Comparison of ENCODE assay signal across 30 cellular contexts in genomic region chr13:40139896-40140520, GRCh38.
DNase-seq lines count a peak whose midpoint lies in the region; ATAC-seq and TF ChIP-seq lines count a peak whose summit lies in the region.
"Had no signal": no experiment of that assay in that cellular context is flagged by ENCODE, and none has a peak within 500 bp of the region (broad histone marks: within the 10 kb centered on the region; RNA-seq: fewer than 3 reads in every experiment).

No MANE protein-coding gene starts in this region.

- WGBS in transverse colon (ENCODE audit: low coverage in 1 of 2), 2 donors, result 65 to 70% methylated on average over 6 to 10 of the region's 10 CpGs

- no peaks in the 10 kb centered on the region for H3K36me3 ChIP-seq in left lung
- no peaks in the 10 kb centered on the region for H3K36me3 ChIP-seq in skeletal muscle satellite cell (ENCODE audit: insufficient read depth, low read length)
- H3K36me3 ChIP-seq in transverse colon, result no peaks in the 10 kb centered on the region
- H3K36me3 ChIP-seq: HAP-1 had no signal

- DNase-seq in activated CD4-positive, alpha-beta T cell treated with anti-CD3 and anti-CD28 coated beads for 36 hours, result no peak
- DNase-seq in activated CD4-positive, alpha-beta T cell treated with anti-CD3 and anti-CD28 coated beads for 48 hours, result no peak
- DNase-seq in cardiac fibroblast (ENCODE audit: low read depth in 2 of 2), result peak; percentile 48 to 50
- no peak for DNase-seq in left lung
- no peak for DNase-seq in activated T-helper 2 cell treated with anti-CD3 and anti-CD28 coated beads, Interferon-gamma antibody, Interleukin-2, Interleukin-4, amounts not matched to agents 10 μg/mL and 5 μg/mL and 100 μg/mL, durations not matched to agents 14 hours and 24 hours and 36 hours (ENCODE audit: low spot score)
- no peak for DNase-seq in NCI-H748 (lab: John Stamatoyannopoulos, UW; ENCODE audit: unreplicated experiment)
- no peak for DNase-seq in transverse colon
- DNase-seq: CD8-positive, alpha-beta T cell; DMS 273 treated with DMSO at 0.1 percent for 48 hours; DMS79; EL; GDM1; GOT3; HFFc6; Kasumi-1; MV-4-11; NCI-H1105; NCI-H1436 treated with DMSO at 0.1 percent for 48 hours; NCI-H187 treated with DMSO at 0.1 percent for 48 hours; NCI-H2171 treated with DMSO at 0.1 percent for 48 hours; NCI-H345; NCI-H524; NCI-H774 had no signal

- H3K4me1 ChIP-seq in left lung, result no peaks in the 10 kb centered on the region
- H3K4me1 ChIP-seq in skeletal muscle satellite cell (ENCODE audit: control insufficient read depth, insufficient read depth, low read length), result peaks cover 22% of the 10 kb centered on the region
- H3K4me1 ChIP-seq in transverse colon, result no peaks in the 10 kb centered on the region
- H3K4me1 ChIP-seq: HAP-1 had no signal

- TF ChIP-seq POLR2A in transverse colon (IDR thresholded peaks at IDR 0.05), result no peak

- CTCF ChIA-PET in activated CD4-positive, alpha-beta T cell treated with anti-CD3 and anti-CD28 coated beads for 36 hours (lab: Charles Lee), result interaction anchor here (1.2 kb wide), 1 partner anchor 9 kb away, joined by 4 read pairs; no protein-coding TSS in a partner anchor

- TF ChIP-seq CTCF in cardiac fibroblast (IDR thresholded peaks at IDR 0.05; ENCODE audit: low read depth, low read length) (no peak), left lung (IDR thresholded peaks at IDR 0.05) (no peak), transverse colon (IDR thresholded peaks at IDR 0.05) (no peak)

- H3K4me2 ChIP-seq in skeletal muscle satellite cell (ENCODE audit: low read length), result peak overlapping the region; percentile 32

- intact Hi-C loops in activated CD4-positive, alpha-beta T cell treated with anti-CD3 and anti-CD28 coated beads for 36 hours (cut with DNase I, micrococcal nuclease), result no loop called here
- intact Hi-C loops in left lung (cut with DNase I), result no loop called here
- intact Hi-C loops in activated T-helper 2 cell treated with anti-CD3 and anti-CD28 coated beads, Interferon-gamma antibody, Interleukin-2, Interleukin-4, amounts not matched to agents 10 μg/mL and 5 μg/mL and 100 μg/mL, durations not matched to agents 14 hours and 24 hours and 36 hours (cut with micrococcal nuclease), result no loop called here
- intact Hi-C loops in transverse colon (cut with DNase I; ENCODE audit: low total_unique reads), result no loop called here

- H3K27me3 Mint-ChIP-seq in activated CD4-positive, alpha-beta T cell treated with anti-CD3 and anti-CD28 coated beads for 36 hours, result no peaks in the 10 kb centered on the region
- no peaks in the 10 kb centered on the region for H3K27me3 Mint-ChIP-seq in activated T-helper 2 cell treated with anti-CD3 and anti-CD28 coated beads, Interferon-gamma antibody, Interleukin-2, Interleukin-4, amounts not matched to agents 10 μg/mL and 5 μg/mL and 100 μg/mL, durations not matched to agents 14 hours and 24 hours and 36 hours (ENCODE audit: low read depth)

- H3K9me3 ChIP-seq in left lung (no peaks in the 10 kb centered on the region), skeletal muscle satellite cell (replicated peaks; ENCODE audit: low read length) (no peaks in the 10 kb centered on the region), transverse colon (no peaks in the 10 kb centered on the region)
- H3K9me3 ChIP-seq: HAP-1 had no signal

- H3K27ac ChIP-seq in left lung (no peak overlapping the region), transverse colon (no peak overlapping the region)
- H3K27ac ChIP-seq: 22Rv1, C4-2B had no signal

- H3K4me1 Mint-ChIP-seq in activated CD4-positive, alpha-beta T cell treated with anti-CD3 and anti-CD28 coated beads for 36 hours, result peaks cover 20% of the 10 kb centered on the region
- H3K4me1 Mint-ChIP-seq in activated T-helper 2 cell treated with anti-CD3 and anti-CD28 coated beads, Interferon-gamma antibody, Interleukin-2, Interleukin-4, amounts not matched to agents 10 μg/mL and 5 μg/mL and 100 μg/mL, durations not matched to agents 14 hours and 24 hours and 36 hours (ENCODE audit: low read depth), result peaks cover 9% of the 10 kb centered on the region

- H3K4me3 Mint-ChIP-seq in activated CD4-positive, alpha-beta T cell treated with anti-CD3 and anti-CD28 coated beads for 36 hours, result no peak overlapping the region
- H3K4me3 Mint-ChIP-seq in activated T-helper 2 cell treated with anti-CD3 and anti-CD28 coated beads, Interferon-gamma antibody, Interleukin-2, Interleukin-4, amounts not matched to agents 10 μg/mL and 5 μg/mL and 100 μg/mL, durations not matched to agents 14 hours and 24 hours and 36 hours (ENCODE audit: low read depth), result no peak overlapping the region
- H3K4me3 Mint-ChIP-seq: B cell; CD8-positive, alpha-beta T cell; HFFc6 had no signal

- no peaks in the 10 kb centered on the region for H3K36me3 Mint-ChIP-seq in activated CD4-positive, alpha-beta T cell treated with anti-CD3 and anti-CD28 coated beads for 36 hours (ENCODE audit: low read depth)
- H3K36me3 Mint-ChIP-seq in activated T-helper 2 cell treated with anti-CD3 and anti-CD28 coated beads, Interferon-gamma antibody, Interleukin-2, Interleukin-4, amounts not matched to agents 10 μg/mL and 5 μg/mL and 100 μg/mL, durations not matched to agents 14 hours and 24 hours and 36 hours (ENCODE audit: low read depth), result no peaks in the 10 kb centered on the region
- H3K36me3 Mint-ChIP-seq: CD8-positive, alpha-beta T cell had no signal

- peak; percentile 50 for ATAC-seq in activated CD4-positive, alpha-beta T cell treated with anti-CD3 and anti-CD28 coated beads for 36 hours
- ATAC-seq in left lung, result peak; percentile 39
- ATAC-seq: CD8-positive, alpha-beta T cell; GM12878; K562 had no signal

- in situ Hi-C loops in transverse colon (cut with MboI; ENCODE audit: low pct_ligation_motif_present in 1 of 4, low pct_unique_long_range_greater_than_20kb in 1 of 4, low sequenced_read_pairs in 3 of 4), result no loop called here

- no peak overlapping the region for H3K4me3 ChIP-seq in cardiac fibroblast (replicated peaks in 1 of 2; ENCODE audit: low read depth in 2 of 2, low read length in 2 of 2)
- no peak overlapping the region for H3K4me3 ChIP-seq in left lung
- H3K4me3 ChIP-seq in skeletal muscle satellite cell (ENCODE audit: low read length), result no peak overlapping the region
- no peak overlapping the region for H3K4me3 ChIP-seq in transverse colon
- H3K4me3 ChIP-seq: GM12878, HAP-1, K562 had no signal

- H3K27ac Mint-ChIP-seq in activated CD4-positive, alpha-beta T cell treated with anti-CD3 and anti-CD28 coated beads for 36 hours, result no peak overlapping the region
- no peak overlapping the region for H3K27ac Mint-ChIP-seq in activated T-helper 2 cell treated with anti-CD3 and anti-CD28 coated beads, Interferon-gamma antibody, Interleukin-2, Interleukin-4, amounts not matched to agents 10 μg/mL and 5 μg/mL and 100 μg/mL, durations not matched to agents 14 hours and 24 hours and 36 hours
- H3K27ac Mint-ChIP-seq: B cell; CD8-positive, alpha-beta T cell; HFFc6 had no signal

- peaks cover 2% of the 10 kb centered on the region for H3K9me3 Mint-ChIP-seq in activated CD4-positive, alpha-beta T cell treated with anti-CD3 and anti-CD28 coated beads for 36 hours (ENCODE audit: low read depth)
- no peaks in the 10 kb centered on the region for H3K9me3 Mint-ChIP-seq in activated T-helper 2 cell treated with anti-CD3 and anti-CD28 coated beads, Interferon-gamma antibody, Interleukin-2, Interleukin-4, amounts not matched to agents 10 μg/mL and 5 μg/mL and 100 μg/mL, durations not matched to agents 14 hours and 24 hours and 36 hours
- H3K9me3 Mint-ChIP-seq: CD8-positive, alpha-beta T cell had no signal

- H3K27me3 ChIP-seq in left lung (no peaks in the 10 kb centered on the region), skeletal muscle satellite cell (ENCODE audit: control insufficient read depth, insufficient read depth, low read length) (no peaks in the 10 kb centered on the region), transverse colon (no peaks in the 10 kb centered on the region)

- H3K9ac ChIP-seq in skeletal muscle satellite cell (ENCODE audit: low read depth, low read length), result peak overlapping the region; percentile 38

- no peak for TF ChIP-seq EP300 in transverse colon (IDR thresholded peaks at IDR 0.05; ENCODE audit: low read depth)

- POLR2A ChIA-PET in activated CD4-positive, alpha-beta T cell treated with anti-CD3 and anti-CD28 coated beads for 36 hours (lab: Charles Lee), result no interaction called here

Comparison
In these comparisons a context has a peak if more than half of its experiments do, and no peak if none do; other contexts are left out.
1. DNase-seq: peak in cardiac fibroblast (2 of 2); none in activated CD4-positive, alpha-beta T cell treated with anti-CD3 and anti-CD28 coated beads for 36 hours (single experiment), activated CD4-positive, alpha-beta T cell treated with anti-CD3 and anti-CD28 coated beads for 48 hours (single experiment), left lung (0 of 2), activated T-helper 2 cell treated with anti-CD3 and anti-CD28 coated beads, Interferon-gamma antibody, Interleukin-2, Interleukin-4, amounts not matched to agents 10 μg/mL and 5 μg/mL and 100 μg/mL, durations not matched to agents 14 hours and 24 hours and 36 hours (single experiment), NCI-H748 (single experiment) and transverse colon (single experiment).